In the genomic region with DNA sequence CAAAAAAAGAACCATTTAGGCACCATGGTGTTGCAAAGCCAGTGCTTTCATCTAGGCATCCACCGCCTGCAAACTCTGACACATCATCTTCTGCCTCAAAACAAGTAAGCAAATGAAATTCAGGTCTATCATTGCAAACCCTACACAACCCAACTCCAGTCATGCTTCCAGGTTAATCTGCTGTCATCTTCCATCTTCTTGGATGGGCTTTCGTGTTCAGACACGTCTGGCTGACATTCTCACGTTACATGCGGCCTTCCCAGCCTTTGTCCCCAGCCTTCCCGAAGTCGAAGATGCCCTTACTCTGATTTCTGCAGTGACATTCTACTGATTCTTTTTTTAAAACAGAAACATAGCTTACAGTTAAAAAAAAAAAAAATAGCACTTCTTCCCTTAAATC, we compare ENCODE assay signal across 12 cellular contexts. TPM values are rescaled to one million over a fixed set of nuclear protein-coding genes. Genes with fewer than 3 reads are reported as not detected.
DNase-seq lines count a peak whose midpoint lies in the region; ATAC-seq and TF ChIP-seq lines count a peak whose summit lies in the region.
"Had no signal": no experiment of that assay in that cellular context is flagged by ENCODE, and none has a peak within 500 bp of the region (broad histone marks: within the 10 kb centered on the region; RNA-seq: fewer than 3 reads in every experiment).

No MANE protein-coding gene starts in this region.

- no peaks in the 10 kb centered on the region for H3K9me3 Mint-ChIP-seq in activated naive CD4-positive, alpha-beta T cell treated with anti-CD3 and anti-CD28 coated beads, Interleukin-2, amount 50 U/mL, for 24 hours
- no peaks in the 10 kb centered on the region for H3K9me3 Mint-ChIP-seq in activated naive CD4-positive, alpha-beta T cell treated with anti-CD3 and anti-CD28 coated beads, Interleukin-2, amount 50 U/mL, for 72 hours
- H3K9me3 Mint-ChIP-seq in WTC11: no peaks in the 10 kb centered on the region
- H3K9me3 Mint-ChIP-seq in glutamatergic neuron (ENCODE audit: unreplicated experiment): peaks cover 20% of the 10 kb centered on the region

- in situ Hi-C loops in transverse colon (cut with MboI; ENCODE audit: low pct_ligation_motif_present in 1 of 4, low pct_unique_long_range_greater_than_20kb in 1 of 4, low sequenced_read_pairs in 3 of 4): loop anchor here in 1 of 4 donors (10.0 kb wide), 1 partner anchor 67 kb away; no protein-coding TSS in a partner anchor

- H3K4me1 Mint-ChIP-seq in activated naive CD4-positive, alpha-beta T cell treated with anti-CD3 and anti-CD28 coated beads, Interleukin-2, amount 50 U/mL, for 24 hours: peaks cover 94% of the 10 kb centered on the region
- H3K4me1 Mint-ChIP-seq in WTC11 (peaks cover 75% of the 10 kb centered on the region), glutamatergic neuron (ENCODE audit: low read depth, unreplicated experiment) (peaks cover 74% of the 10 kb centered on the region)

- no peak for ATAC-seq in activated naive CD4-positive, alpha-beta T cell treated with anti-CD3 and anti-CD28 coated beads, Interleukin-2, amount 50 U/mL, for 72 hours
- ATAC-seq in WTC11: no peak
- no peak for ATAC-seq in activated CD4-positive, CD25-positive, alpha-beta regulatory T cell treated with anti-CD3 and anti-CD28 coated beads, Interleukin-2, amount 50 U/mL, for 24 hours
- ATAC-seq: gastroesophageal sphincter had no signal

- H3K27me3 ChIP-seq in transverse colon: no peaks in the 10 kb centered on the region
- H3K27me3 ChIP-seq: ascending aorta, dorsolateral prefrontal cortex, gastroesophageal sphincter had no signal

- TF ChIP-seq CTCF in WTC11 (IDR thresholded peaks at IDR 0.05) (no peak), glutamatergic neuron (IDR thresholded peaks at IDR 0.05; ENCODE audit: partially characterized antibody, unreplicated experiment) (no peak), transverse colon (IDR thresholded peaks at IDR 0.05) (no peak)

- H3K36me3 Mint-ChIP-seq in activated naive CD4-positive, alpha-beta T cell treated with anti-CD3 and anti-CD28 coated beads, Interleukin-2, amount 50 U/mL, for 24 hours: peaks cover 11% of the 10 kb centered on the region
- peaks cover 0 to 13% of the 10 kb centered on the region in 2 donors for H3K36me3 Mint-ChIP-seq in activated naive CD4-positive, alpha-beta T cell treated with anti-CD3 and anti-CD28 coated beads, Interleukin-2, amount 50 U/mL, for 72 hours
- H3K36me3 Mint-ChIP-seq in WTC11 (peaks cover 4% of the 10 kb centered on the region; the same call in 1 of the 2 replicates), glutamatergic neuron (ENCODE audit: unreplicated experiment) (no peaks in the 10 kb centered on the region)

- H3K27me3 Mint-ChIP-seq in activated naive CD4-positive, alpha-beta T cell treated with anti-CD3 and anti-CD28 coated beads, Interleukin-2, amount 50 U/mL, for 24 hours: no peaks in the 10 kb centered on the region
- H3K27me3 Mint-ChIP-seq in WTC11 (ENCODE audit: low read depth) (no peaks in the 10 kb centered on the region), glutamatergic neuron (ENCODE audit: unreplicated experiment) (peaks cover 15% of the 10 kb centered on the region)

- H3K27ac Mint-ChIP-seq in activated naive CD4-positive, alpha-beta T cell treated with anti-CD3 and anti-CD28 coated beads, Interleukin-2, amount 50 U/mL, for 24 hours: peak overlapping the region; percentile 91
- H3K27ac Mint-ChIP-seq in activated naive CD4-positive, alpha-beta T cell treated with anti-CD3 and anti-CD28 coated beads, Interleukin-2, amount 50 U/mL, for 72 hours: peak overlapping the region in 1 of 2 donors; percentile 98
- H3K27ac Mint-ChIP-seq in WTC11 (peak overlapping the region; percentile 84), glutamatergic neuron (ENCODE audit: unreplicated experiment) (peak overlapping the region; percentile 76)

- DNase-seq in activated naive CD4-positive, alpha-beta T cell treated with anti-CD3 and anti-CD28 coated beads, Interleukin-2, amount 50 U/mL, for 72 hours (ENCODE audit: low spot score in 2 of 2): no peak
- no peak for DNase-seq in WTC11 (ENCODE audit: low spot score)
- no peak for DNase-seq in glutamatergic neuron
- no peak for DNase-seq in transverse colon
- DNase-seq in midbrain (lab: John Stamatoyannopoulos, UW): no peak
- no peak for DNase-seq in DMS114 treated with DMSO at 0.1 percent for 48 hours (lab: John Stamatoyannopoulos, UW; ENCODE audit: unreplicated experiment)
- DNase-seq: dorsolateral prefrontal cortex, NCI-H2029 had no signal

- no peak overlapping the region for H3K4me3 ChIP-seq in transverse colon
- H3K4me3 ChIP-seq: ascending aorta, gastroesophageal sphincter had no signal

- TF ChIP-seq EP300 in transverse colon (IDR thresholded peaks at IDR 0.05; ENCODE audit: low read depth): no peak

- TF ChIP-seq POLR2A in transverse colon (IDR thresholded peaks at IDR 0.05): no peak

- peak overlapping the region; percentile 84 to 85 (median 84) for H3K27ac ChIP-seq in transverse colon
- H3K27ac ChIP-seq: ascending aorta, dorsolateral prefrontal cortex had no signal

- no peaks in the 10 kb centered on the region for H3K36me3 ChIP-seq in transverse colon
- H3K36me3 ChIP-seq: ascending aorta, gastroesophageal sphincter had no signal

- peak overlapping the region; percentile 86 for H3K4me3 Mint-ChIP-seq in activated naive CD4-positive, alpha-beta T cell treated with anti-CD3 and anti-CD28 coated beads, Interleukin-2, amount 50 U/mL, for 24 hours
- H3K4me3 Mint-ChIP-seq in WTC11: no peak overlapping the region
- H3K4me3 Mint-ChIP-seq in glutamatergic neuron (ENCODE audit: unreplicated experiment): peak overlapping the region; percentile 77

- no peaks in the 10 kb centered on the region for H3K9me3 ChIP-seq in transverse colon
- H3K9me3 ChIP-seq: ascending aorta, gastroesophageal sphincter had no signal

- WGBS in transverse colon (ENCODE audit: low coverage in 1 of 2), 2 donors: 84% methylated on average over 7 of the region's 7 CpGs

- CTCF ChIA-PET in WTC11 (lab: Charles Lee): interaction anchor here (0.6 kb wide), 2 partner anchors 94 to 852 kb away, joined by 3 to 4 read pairs; partner anchors contain the start of gene CPNE7

- H3K4me1 ChIP-seq in transverse colon: peaks cover 61 to 92% (median 80%) of the 10 kb centered on the region in 4 donors

- POLR2A ChIA-PET in WTC11 (lab: Charles Lee): interaction anchor here (0.6 kb wide), 1 partner anchor 112 kb away, joined by 3 read pairs; no protein-coding TSS in a partner anchor

- intact Hi-C loops in transverse colon (cut with DNase I; ENCODE audit: low total_unique reads): loop anchor here (10.0 kb wide), 1 partner anchor 147 kb away; no protein-coding TSS in a partner anchor

TF ChIP-seq in WTC11, 78 proteins besides CTCF, POLR2A, EP300 and RAD21:
- TF ChIP-seq NFYB (CRISPR knock-in tag; conservative IDR thresholded peaks at IDR 0.05; ENCODE audit: low read depth) (no peak), ZNF423 (CRISPR knock-in tag; IDR thresholded peaks at IDR 0.05) (no peak)
- TF ChIP-seq, protein P1, sequence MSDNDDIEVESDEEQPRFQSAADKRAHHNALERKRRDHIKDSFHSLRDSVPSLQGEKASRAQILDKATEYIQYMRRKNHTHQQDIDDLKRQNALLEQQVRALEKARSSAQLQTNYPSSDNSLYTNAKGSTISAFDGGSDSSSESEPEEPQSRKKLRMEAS (CRISPR knock-in tag; IDR thresholded peaks at IDR 0.05): no peak

RNA-seq across cellular contexts. Expression of gene ANKRD11, which starts 8.8 kb away (rescaled TPM):
- 100 to 1,000 TPM; 130 to 165 TPM for total RNA-seq in activated naive CD4-positive, alpha-beta T cell treated with anti-CD3 and anti-CD28 coated beads, Interleukin-2, amount 50 U/mL, for 72 hours
- total RNA-seq in WTC11 (2021): 142 to 184 TPM (median 146 TPM) in 3 replicates
- 367 TPM for total RNA-seq in glutamatergic neuron (ENCODE audit: unreplicated experiment)
- 100 to 1,000 TPM; 109 to 281 (median 142) TPM for total RNA-seq in transverse colon

RNA-seq across cellular contexts. Expression of gene SPG7, which starts 26.6 kb away (rescaled TPM):
- 100 to 1,000 TPM in 1 of 2 donors, 10 to 100 TPM in 1; 97.7 to 114 TPM for total RNA-seq in activated naive CD4-positive, alpha-beta T cell treated with anti-CD3 and anti-CD28 coated beads, Interleukin-2, amount 50 U/mL, for 72 hours
- 132 to 141 TPM (median 133 TPM) in 3 replicates for total RNA-seq in WTC11 (2021)
- total RNA-seq in glutamatergic neuron (ENCODE audit: unreplicated experiment): 166 TPM
- total RNA-seq in transverse colon: 100 to 1,000 TPM; 168 to 408 (median 285) TPM
